ENCODE assay signal across 1 cellular context in genomic region chr7:73325424-73325823, GRCh38.
TF ChIP-seq lines count a peak whose summit lies in the region.
"Not testable (repeated sequence)": the region's sequence is repeated elsewhere in the genome, so short reads cannot be mapped to it uniquely, and the experiment has no call there.

No MANE protein-coding gene starts in this region.

TF ChIP-seq in HepG2, 621 proteins besides CTCF, POLR2A, EP300 and RAD21 (continued from another document and continues in another):
- peak; percentile 46; the same call in 1 of the 2 replicates for TF ChIP-seq ARID4A (CRISPR knock-in tag; IDR thresholded peaks at IDR 0.05; ENCODE audit: borderline replicate concordance)
- 0 out of 2 replicates have a peak, but pooled peaks have one; percentile 29 for TF ChIP-seq CEBPB (IDR thresholded peaks at IDR 0.05; ENCODE audit: borderline replicate concordance, low read depth, low read length)
- TF ChIP-seq BCL6 (CRISPR knock-in tag; IDR thresholded peaks at IDR 0.05) = peak; percentile 72
- TF ChIP-seq KDM6A (CRISPR knock-in tag; IDR thresholded peaks at IDR 0.05; ENCODE audit: low read depth) = peak; percentile 82
- peak; percentile 89 for TF ChIP-seq ARID5B (CRISPR knock-in tag; IDR thresholded peaks at IDR 0.05)
- TF ChIP-seq SKIL (CRISPR knock-in tag; IDR thresholded peaks at IDR 0.05; ENCODE audit: borderline replicate concordance) = peak; percentile 77; the same call in 1 of the 2 replicates
- TF ChIP-seq THAP11 (CRISPR knock-in tag; IDR thresholded peaks at IDR 0.05) = peak; percentile 65
- TF ChIP-seq TAF1 (CRISPR knock-in tag; IDR thresholded peaks at IDR 0.05) = peak; percentile 65
- 0 out of 2 replicates have a peak, but pooled peaks have one; percentile 47 for TF ChIP-seq TSC22D2 (CRISPR knock-in tag; IDR thresholded peaks at IDR 0.05; ENCODE audit: borderline replicate concordance)
- 0 out of 2 replicates have a peak, but pooled peaks have one; percentile 63 for TF ChIP-seq ZBTB26 (CRISPR knock-in tag; IDR thresholded peaks at IDR 0.05; ENCODE audit: borderline replicate concordance)
- peak; percentile 37; the same call in 1 of the 2 replicates for TF ChIP-seq TFDP2 (CRISPR knock-in tag; IDR thresholded peaks at IDR 0.05)
- not testable (repeated sequence) for TF ChIP-seq SOX6 (IDR thresholded peaks at IDR 0.05)
- TF ChIP-seq SOX6 (CRISPR knock-in tag; IDR thresholded peaks at IDR 0.05) = peak; percentile 93
- peak; percentile 94 for TF ChIP-seq SP5 (CRISPR knock-in tag; IDR thresholded peaks at IDR 0.05; ENCODE audit: borderline replicate concordance, low read depth)
- TF ChIP-seq ZFY (CRISPR knock-in tag; IDR thresholded peaks at IDR 0.05) = peak; percentile 41; the same call in 1 of the 2 replicates
- peak; percentile 91 for TF ChIP-seq SAP130 (CRISPR knock-in tag; IDR thresholded peaks at IDR 0.05; ENCODE audit: low read depth)
- peak; percentile 95 for TF ChIP-seq ZSCAN25 (CRISPR knock-in tag; IDR thresholded peaks at IDR 0.05)
- TF ChIP-seq ATF3 (CRISPR knock-in tag; IDR thresholded peaks at IDR 0.05) = peak; percentile 84
- TF ChIP-seq MTA1 (CRISPR knock-in tag; IDR thresholded peaks at IDR 0.05; ENCODE audit: borderline replicate concordance) = peak; percentile 49; the same call in 1 of the 2 replicates
- TF ChIP-seq SOX13 (IDR thresholded peaks at IDR 0.05) = peak; percentile 89
- TF ChIP-seq SOX13 (CRISPR knock-in tag; conservative IDR thresholded peaks at IDR 0.05 in 1 of 2, IDR thresholded peaks at IDR 0.05 in 1 of 2) = peak in 1 of 2 experiments; percentile 96; a peak in 2 of 4 replicates
- peak; percentile 97 for TF ChIP-seq PATZ1 (CRISPR knock-in tag; IDR thresholded peaks at IDR 0.05)
- TF ChIP-seq ZMYM4 (CRISPR knock-in tag; IDR thresholded peaks at IDR 0.05) = peak; percentile 65; the same call in 1 of the 2 replicates
- TF ChIP-seq RFXAP (CRISPR knock-in tag; IDR thresholded peaks at IDR 0.05; ENCODE audit: borderline replicate concordance) = 0 out of 2 replicates have a peak, but pooled peaks have one; percentile 36
- TF ChIP-seq MED13 (CRISPR knock-in tag; IDR thresholded peaks at IDR 0.05) = 0 out of 2 replicates have a peak, but pooled peaks have one; percentile 29
- peak; percentile 60; the same call in 1 of the 2 replicates for TF ChIP-seq MIER3 (CRISPR knock-in tag; IDR thresholded peaks at IDR 0.05; ENCODE audit: borderline replicate concordance)
- peak; percentile 70; the same call in 1 of the 2 replicates for TF ChIP-seq FOXO1 (CRISPR knock-in tag; IDR thresholded peaks at IDR 0.05)
- peak; percentile 80 for TF ChIP-seq SALL1 (CRISPR knock-in tag; IDR thresholded peaks at IDR 0.05)
- TF ChIP-seq CBX5 (CRISPR knock-in tag; IDR thresholded peaks at IDR 0.05; ENCODE audit: borderline replicate concordance) = peak; percentile 68; the same call in 1 of the 2 replicates
- TF ChIP-seq ATF2 (CRISPR knock-in tag; IDR thresholded peaks at IDR 0.05) = peak; percentile 69
- TF ChIP-seq IRF2 (CRISPR knock-in tag; IDR thresholded peaks at IDR 0.05) = 0 out of 2 replicates have a peak, but pooled peaks have one; percentile 72
- peak; percentile 27; the same call in 1 of the 2 replicates for TF ChIP-seq ZBTB10 (CRISPR knock-in tag; IDR thresholded peaks at IDR 0.05; ENCODE audit: borderline replicate concordance)
- TF ChIP-seq TEAD3 (CRISPR knock-in tag; optimal IDR thresholded peaks at IDR 0.05; ENCODE audit: borderline replicate concordance) = peak; percentile 35
- TF ChIP-seq GATAD2A (CRISPR knock-in tag; IDR thresholded peaks at IDR 0.05) = peak; percentile 88
- peak; percentile 49; the same call in 1 of the 2 replicates for TF ChIP-seq ZKSCAN8 (CRISPR knock-in tag; IDR thresholded peaks at IDR 0.05; ENCODE audit: borderline replicate concordance)
- peak; percentile 71 for TF ChIP-seq NR2C2 (CRISPR knock-in tag; IDR thresholded peaks at IDR 0.05; ENCODE audit: borderline replicate concordance)
